25 cellular contexts compared by ENCODE assay signal in genomic region chr17:21300601-21301571, GRCh38. TPM values are rescaled to one million over a fixed set of nuclear protein-coding genes. Genes with fewer than 3 reads are reported as not detected.
DNase-seq lines count a peak whose midpoint lies in the region; TF ChIP-seq lines count a peak whose summit lies in the region.
"Had no signal": no experiment of that assay in that cellular context is flagged by ENCODE, and none has a peak within 500 bp of the region (broad histone marks: within the 10 kb centered on the region; RNA-seq: fewer than 3 reads in every experiment).

No MANE protein-coding gene starts in this region.

- H3K27me3 ChIP-seq in H7 (ENCODE audit: control insufficient read depth, insufficient read depth, low read length) (no peaks in the 10 kb centered on the region), prostate gland (replicated peaks; ENCODE audit: insufficient read depth) (no peaks in the 10 kb centered on the region), tibial artery (no peaks in the 10 kb centered on the region)
- H3K27me3 ChIP-seq: BE2C, esophagus muscularis mucosa, heart left ventricle, suprapubic skin, uterus had no signal

- H3K27ac ChIP-seq in prostate gland, result no peak overlapping the region
- H3K27ac ChIP-seq in tibial artery, result no peak overlapping the region
- H3K27ac ChIP-seq: esophagus muscularis mucosa, heart left ventricle, suprapubic skin, uterus had no signal

- no peak for TF ChIP-seq CTCF in prostate gland (IDR thresholded peaks at IDR 0.05)
- TF ChIP-seq CTCF in tibial artery (IDR thresholded peaks at IDR 0.05), result no peak

- no peak overlapping the region for H3K4me3 ChIP-seq in H7 (ENCODE audit: insufficient read depth, low read depth, low read length)
- H3K4me3 ChIP-seq in prostate gland, result no peak overlapping the region
- H3K4me3 ChIP-seq in tibial artery, result no peak overlapping the region
- H3K4me3 ChIP-seq: esophagus muscularis mucosa, heart left ventricle, suprapubic skin, uterus had no signal

- H3K4me1 ChIP-seq in prostate gland (replicated peaks) (no peaks in the 10 kb centered on the region), tibial artery (peaks cover 0 to 18% (median 8%) of the 10 kb centered on the region in 4 donors)
- H3K4me1 ChIP-seq: BE2C, uterus had no signal

- H3K9me3 ChIP-seq in prostate gland, result no peaks in the 10 kb centered on the region
- H3K9me3 ChIP-seq in tibial artery, result no peaks in the 10 kb centered on the region
- H3K9me3 ChIP-seq: BE2C, esophagus muscularis mucosa, heart left ventricle, SK-N-SH, suprapubic skin, uterus had no signal

- H3K36me3 ChIP-seq in H7 (replicated peaks; ENCODE audit: control insufficient read depth, insufficient read depth, low read length) (peaks cover 3% of the 10 kb centered on the region), prostate gland (peaks cover 0 to 14% of the 10 kb centered on the region in 2 donors), tibial artery (peaks cover 53 to 79% (median 73%) of the 10 kb centered on the region in 3 donors)
- H3K36me3 ChIP-seq: BE2C, uterus had no signal

- TF ChIP-seq POLR2A in prostate gland (IDR thresholded peaks at IDR 0.05), result no peak

- DNase-seq in D341Med (ENCODE audit: low spot score) (peak; percentile 41), H7 (peak; percentile 45), epidermal melanocyte (ENCODE audit: insufficient read length, low spot score) (peak; percentile 13), posterior vena cava (ENCODE audit: low spot score) (peak; percentile 80), prostate gland (ENCODE audit: low spot score) (no peak), superior temporal gyrus (ENCODE audit: extremely low spot score) (no peak), tibial artery (no peak)
- DNase-seq: activated CD4-positive, alpha-beta T cell treated with anti-CD3 and anti-CD28 coated beads, Interleukin-2, amount 50 U/mL, for 1 hour; activated CD4-positive, CD25-positive, alpha-beta regulatory T cell; activated gamma-delta T cell; activated naive CD8-positive, alpha-beta T cell treated with anti-CD3 and anti-CD28 coated beads, Interleukin-2, amount 50 U/mL, for 24 hours; activated T-cell treated with anti-CD3 and anti-CD28 coated beads, Interleukin-2, amount 50 U/mL, for 24 hours; DMS153; endodermal cell; foreskin fibroblast; H9; midbrain; naive B cell; occipital lobe; uterus had no signal

- intact Hi-C loops in posterior vena cava (cut with DNase I), result no loop called here
- intact Hi-C loops in prostate gland (cut with DNase I), result no loop called here
- intact Hi-C loops in tibial artery (cut with DNase I; ENCODE audit: low total_unique reads), result no loop called here

- 77% methylated on average over 31 of the region's 31 CpGs for WGBS in prostate gland

RNA-seq across cellular contexts. Expression of gene MAP2K3, which starts 16.4 kb away (rescaled TPM):
- total RNA-seq in H7 (2014; rRNA removed; shearing (Covaris generic)), result 26.1 and 27.5 TPM in 2 replicates
- 10 to 100 TPM; 47.7 to 83.4 TPM for total RNA-seq in posterior vena cava
- 10 to 100 TPM; 24.0 to 25.9 TPM for total RNA-seq in prostate gland

RNA-seq across cellular contexts. Expression of gene NATD1, which starts 47.7 kb away (rescaled TPM):
- 12.3 and 12.9 TPM in 2 replicates for total RNA-seq in H7 (2014; rRNA removed; shearing (Covaris generic))
- total RNA-seq in posterior vena cava (1 to 10 TPM; 7.8 to 8.8 TPM), prostate gland (10 to 100 TPM; 16.5 to 26.3 TPM)

Comparison
In these comparisons a context has a peak if more than half of its experiments do, and no peak if none do; other contexts are left out.
1. DNase-seq: peak in D341Med (single experiment), H7 (single experiment), epidermal melanocyte (single experiment) and posterior vena cava (single experiment); none in prostate gland (single experiment), superior temporal gyrus (single experiment) and tibial artery (0 of 2).